ENCODE assay signal across 3 cellular contexts in genomic region chr4:62144431-62144830, GRCh38.
"Had no signal": no experiment of that assay in that cellular context is flagged by ENCODE, and none has a peak within 500 bp of the region (broad histone marks: within the 10 kb centered on the region; RNA-seq: fewer than 3 reads in every experiment).

No MANE protein-coding gene starts in this region.

- ATAC-seq: GM12878 had no signal

- H3K4me3 ChIP-seq: GM12878 had no signal

- DNase-seq: GDM1, GF-D8 had no signal
